ENCODE assay signal across 30 cellular contexts in genomic region chr11:119532551-119532950, GRCh38.
"Had no signal": no experiment of that assay in that cellular context is flagged by ENCODE, and none has a peak within 500 bp of the region (broad histone marks: within the 10 kb centered on the region; RNA-seq: fewer than 3 reads in every experiment).

No MANE protein-coding gene starts in this region.

- H3K9me3 Mint-ChIP-seq: activated CD4-positive, alpha-beta T cell treated with anti-CD3 and anti-CD28 coated beads, Interleukin-2, amount 10 ng/mL, durations not matched to agents 24 days and 14 days; activated CD8-positive, alpha-beta T cell treated with anti-CD3 and anti-CD28 coated beads for 36 hours; activated naive CD4-positive, alpha-beta T cell treated with anti-CD3 and anti-CD28 coated beads for 36 hours; activated naive CD4-positive, alpha-beta T cell treated with anti-CD3 and anti-CD28 coated beads, Interleukin-2, amount 50 U/mL, for 72 hours; activated naive CD8-positive, alpha-beta T cell treated with anti-CD3 and anti-CD28 coated beads, Interleukin-2, amount 50 U/mL, for 24 hours; activated T-helper 2 cell treated with anti-CD3 and anti-CD28 coated beads, Interferon-gamma antibody, Interleukin-2, Interleukin-4, amounts not matched to agents 10 μg/mL and 5 μg/mL and 100 μg/mL, durations not matched to agents 14 hours and 24 hours and 36 hours; brain; IgD-negative memory B cell had no signal

- H3K27me3 ChIP-seq: MG63 had no signal

- H3K27ac Mint-ChIP-seq: activated CD4-positive, alpha-beta T cell treated with anti-CD3 and anti-CD28 coated beads, Interleukin-2, amount 10 ng/mL, durations not matched to agents 24 days and 14 days; activated CD8-positive, alpha-beta T cell treated with anti-CD3 and anti-CD28 coated beads for 36 hours; activated naive CD4-positive, alpha-beta T cell treated with anti-CD3 and anti-CD28 coated beads for 36 hours; activated naive CD4-positive, alpha-beta T cell treated with anti-CD3 and anti-CD28 coated beads, Interleukin-2, amount 50 U/mL, for 72 hours; activated naive CD8-positive, alpha-beta T cell treated with anti-CD3 and anti-CD28 coated beads, Interleukin-2, amount 50 U/mL, for 24 hours; activated T-helper 2 cell treated with anti-CD3 and anti-CD28 coated beads, Interferon-gamma antibody, Interleukin-2, Interleukin-4, amounts not matched to agents 10 μg/mL and 5 μg/mL and 100 μg/mL, durations not matched to agents 14 hours and 24 hours and 36 hours; IgD-negative memory B cell had no signal

- DNase-seq: activated CD4-positive, alpha-beta T cell treated with anti-CD3 and anti-CD28 coated beads, Interleukin-2, amount 10 ng/mL, durations not matched to agents 24 days and 14 days; activated CD4-positive, alpha-beta T cell treated with anti-CD3 and anti-CD28 coated beads, Interleukin-2, amount 50 U/mL, for 4 hours; activated CD8-positive, alpha-beta T cell treated with anti-CD3 and anti-CD28 coated beads for 36 hours; activated gamma-delta T cell; activated naive CD4-positive, alpha-beta T cell treated with anti-CD3 and anti-CD28 coated beads for 36 hours; activated naive CD8-positive, alpha-beta T cell treated with anti-CD3 and anti-CD28 coated beads, Interleukin-2, amount 50 U/mL, for 24 hours; activated T-cell treated with anti-CD3 and anti-CD28 coated beads, Interleukin-2, amount 50 U/mL, for 1 hour; anterior cingulate cortex; central memory CD4-positive, alpha-beta T cell; Kasumi-1; KG1; MG63; NCI-H1048; NCI-H1105 treated with DMSO at 0.1 percent for 48 hours; NCI-H1436; NCI-H1694; NCI-H1930; NCI-H2081 treated with DMSO at 0.1 percent for 48 hours; NCI-H345; NCI-H510A; NCI-H526; NCI-H748 treated with DMSO at 0.1 percent for 48 hours; NK-92 treated with Interleukin-12 subunit alpha and Interleukin-12 subunit beta, amount 100 ng/mL, for 24 hours; OCI-M1; SW 1271; T1000 had no signal

- H3K36me3 Mint-ChIP-seq: activated naive CD4-positive, alpha-beta T cell treated with anti-CD3 and anti-CD28 coated beads, Interleukin-2, amount 50 U/mL, for 72 hours; brain had no signal

- H3K9me3 ChIP-seq: MG63 had no signal

- H3K4me3 Mint-ChIP-seq: activated CD4-positive, alpha-beta T cell treated with anti-CD3 and anti-CD28 coated beads, Interleukin-2, amount 10 ng/mL, durations not matched to agents 24 days and 14 days; activated CD8-positive, alpha-beta T cell treated with anti-CD3 and anti-CD28 coated beads for 36 hours; activated naive CD4-positive, alpha-beta T cell treated with anti-CD3 and anti-CD28 coated beads for 36 hours; activated naive CD8-positive, alpha-beta T cell treated with anti-CD3 and anti-CD28 coated beads, Interleukin-2, amount 50 U/mL, for 24 hours; brain; IgD-negative memory B cell had no signal

- H3K4me3 ChIP-seq: MG63 had no signal

- H3K4me1 Mint-ChIP-seq: activated naive CD8-positive, alpha-beta T cell treated with anti-CD3 and anti-CD28 coated beads, Interleukin-2, amount 50 U/mL, for 24 hours had no signal

- H3K36me3 ChIP-seq: MG63 had no signal
